1 cellular context compared by ENCODE assay signal in genomic region chr11:15897211-15897960, GRCh38.
TF ChIP-seq lines count a peak whose summit lies in the region.

No MANE protein-coding gene starts in this region.

TF ChIP-seq in WTC11, 78 proteins besides CTCF, POLR2A, EP300 and RAD21 (continued from another document):
- TF ChIP-seq, protein P1, sequence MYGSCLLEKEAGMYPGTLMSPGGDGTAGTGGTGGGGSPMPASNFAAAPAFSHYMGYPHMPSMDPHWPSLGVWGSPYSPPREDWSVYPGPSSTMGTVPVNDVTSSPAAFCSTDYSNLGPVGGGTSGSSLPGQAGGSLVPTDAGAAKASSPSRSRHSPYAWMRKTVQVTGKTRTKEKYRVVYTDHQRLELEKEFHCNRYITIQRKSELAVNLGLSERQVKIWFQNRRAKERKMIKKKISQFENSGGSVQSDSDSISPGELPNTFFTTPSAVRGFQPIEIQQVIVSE (CRISPR knock-in tag; IDR thresholded peaks at IDR 0.05; ENCODE audit: borderline replicate concordance): no peak
- TF ChIP-seq ARID4B (CRISPR knock-in tag; IDR thresholded peaks at IDR 0.05; ENCODE audit: borderline replicate concordance) (no peak), ZBTB43 (CRISPR knock-in tag; IDR thresholded peaks at IDR 0.05) (no peak), AR (CRISPR knock-in tag; IDR thresholded peaks at IDR 0.05) (no peak), CBFB (CRISPR knock-in tag; IDR thresholded peaks at IDR 0.05; ENCODE audit: low read depth) (no peak), TP53 (CRISPR knock-in tag; IDR thresholded peaks at IDR 0.05) (no peak)
- TF ChIP-seq, protein P2, sequence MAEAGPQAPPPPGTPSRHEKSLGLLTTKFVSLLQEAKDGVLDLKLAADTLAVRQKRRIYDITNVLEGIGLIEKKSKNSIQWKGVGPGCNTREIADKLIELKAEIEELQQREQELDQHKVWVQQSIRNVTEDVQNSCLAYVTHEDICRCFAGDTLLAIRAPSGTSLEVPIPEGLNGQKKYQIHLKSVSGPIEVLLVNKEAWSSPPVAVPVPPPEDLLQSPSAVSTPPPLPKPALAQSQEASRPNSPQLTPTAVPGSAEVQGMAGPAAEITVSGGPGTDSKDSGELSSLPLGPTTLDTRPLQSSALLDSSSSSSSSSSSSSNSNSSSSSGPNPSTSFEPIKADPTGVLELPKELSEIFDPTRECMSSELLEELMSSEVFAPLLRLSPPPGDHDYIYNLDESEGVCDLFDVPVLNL (CRISPR knock-in tag; IDR thresholded peaks at IDR 0.05; ENCODE audit: borderline replicate concordance, low read depth): no peak
